In genomic region chr14:32571551-32571950, GRCh38 we compare ENCODE assay signal across 26 cellular contexts.
"Had no signal": no experiment of that assay in that cellular context is flagged by ENCODE, and none has a peak within 500 bp of the region (broad histone marks: within the 10 kb centered on the region; RNA-seq: fewer than 3 reads in every experiment).

No MANE protein-coding gene starts in this region.

- ATAC-seq: natural killer cell treated with Interleukin-12 subunit alpha and Interleukin-12 subunit beta and Interleukin-15 and Interleukin-18, amount 100 ng/mL, for 72 hours; right cardiac atrium; stimulated activated memory B cell treated with anti-CD40 and anti-IgM and Interleukin-4, amounts not matched to agents 10 μg/mL and 1 μg/mL and 100 μg/mL, for 72 hours; stimulated activated naive CD8-positive, alpha-beta T cell treated with anti-CD3 and anti-CD28 coated beads, Interleukin-15, Interleukin-2, amounts not matched to agents 100 U/mL and 50 U/mL, for 24 hours had no signal

- H3K27ac ChIP-seq: esophagus squamous epithelium, parathyroid adenoma, skin epidermis, spleen, testis, tibial artery had no signal

- H3K4me1 Mint-ChIP-seq: stimulated activated memory B cell treated with anti-CD40 and anti-IgM and Interleukin-4, amounts not matched to agents 10 μg/mL and 1 μg/mL and 100 μg/mL, for 72 hours had no signal

- H3K36me3 ChIP-seq: colonic mucosa, esophagus squamous epithelium, spleen, tibial artery had no signal

- H3K4me3 Mint-ChIP-seq: mesothelial cell of epicardium; naive B cell; natural killer cell treated with Interleukin-12 subunit alpha and Interleukin-12 subunit beta and Interleukin-15 and Interleukin-18, amount 100 ng/mL, for 72 hours; neural crest cell; stimulated activated memory B cell treated with anti-CD40 and anti-IgM and Interleukin-4, amounts not matched to agents 10 μg/mL and 1 μg/mL and 100 μg/mL, for 72 hours; type B pancreatic cell had no signal

- H3K79me2 ChIP-seq: parathyroid adenoma had no signal

- H3K27me3 ChIP-seq: colonic mucosa, esophagus squamous epithelium, spleen, testis, tibial artery had no signal

- H3K9me3 ChIP-seq: colonic mucosa, esophagus squamous epithelium, mucosa of descending colon, spleen, testis, tibial artery had no signal

- H3K9ac ChIP-seq: parathyroid adenoma had no signal

- H3K4me1 ChIP-seq: colonic mucosa, parathyroid adenoma, testis had no signal

- H2AFZ ChIP-seq: parathyroid adenoma had no signal

- H3K27ac Mint-ChIP-seq: mesothelial cell of epicardium; natural killer cell treated with Interleukin-12 subunit alpha and Interleukin-12 subunit beta and Interleukin-15 and Interleukin-18, amount 100 ng/mL, for 72 hours; progenitor cell of endocrine pancreas; stimulated activated memory B cell treated with anti-CD40 and anti-IgM and Interleukin-4, amounts not matched to agents 10 μg/mL and 1 μg/mL and 100 μg/mL, for 72 hours; type B pancreatic cell had no signal

- H3K27me3 Mint-ChIP-seq: stimulated activated memory B cell treated with anti-CD40 and anti-IgM and Interleukin-4, amounts not matched to agents 10 μg/mL and 1 μg/mL and 100 μg/mL, for 72 hours had no signal

- DNase-seq: dermis blood vessel endothelial cell; effector memory CD4-positive, alpha-beta T cell; esophagus squamous epithelium; head of caudate nucleus; kidney; mesenchymal stem cell; naive B cell; right cardiac atrium; spleen; stimulated activated CD4-positive, alpha-beta T cell treated with anti-CD3 and anti-CD28 coated beads, Interleukin-4, amount 100 ng/mL, for 4 hours; stimulated activated naive CD8-positive, alpha-beta T cell treated with anti-CD3 and anti-CD28 coated beads, Interleukin-15, Interleukin-2, amounts not matched to agents 100 U/mL and 50 U/mL, for 24 hours; substantia nigra; testis; tibial artery had no signal

- H3K4me3 ChIP-seq: colonic mucosa, esophagus squamous epithelium, mucosa of descending colon, skin epidermis, spleen, testis, tibial artery had no signal

- H3K9me3 Mint-ChIP-seq: mesothelial cell of epicardium; naive B cell; natural killer cell treated with Interleukin-12 subunit alpha and Interleukin-12 subunit beta and Interleukin-15 and Interleukin-18, amount 100 ng/mL, for 72 hours; neural crest cell; stimulated activated memory B cell treated with anti-CD40 and anti-IgM and Interleukin-4, amounts not matched to agents 10 μg/mL and 1 μg/mL and 100 μg/mL, for 72 hours; type B pancreatic cell had no signal

- H3K36me3 Mint-ChIP-seq: mesothelial cell of epicardium; naive B cell; natural killer cell treated with Interleukin-12 subunit alpha and Interleukin-12 subunit beta and Interleukin-15 and Interleukin-18, amount 100 ng/mL, for 72 hours; stimulated activated memory B cell treated with anti-CD40 and anti-IgM and Interleukin-4, amounts not matched to agents 10 μg/mL and 1 μg/mL and 100 μg/mL, for 72 hours; type B pancreatic cell had no signal

- FAIRE-seq: endothelial cell of umbilical vein, frontal cortex, kidney had no signal
